In genomic region chr11:8263769-8264410, GRCh38 we compare ENCODE assay signal across 8 cellular contexts. TPM values are rescaled to one million over a fixed set of nuclear protein-coding genes. Genes with fewer than 3 reads are reported as not detected.
DNase-seq lines count a peak whose midpoint lies in the region; ATAC-seq and TF ChIP-seq lines count a peak whose summit lies in the region.

Gene LMO1, minus strand, starts transcription at chr11:8263878. Its CDS starts 516 bp downstream, at chr11:8263362.

- H3K36me3 Mint-ChIP-seq in endodermal cell (ENCODE audit: low read depth) (no peaks in the 10 kb centered on the region), mesothelial cell of epicardium (no peaks in the 10 kb centered on the region)

- CTCF ChIA-PET in AG04449 (lab: Yijun Ruan, JAX), result interaction anchor here (0.7 to 4.4 kb wide), 44 partner anchors 10 to 372 kb away, joined by 3 to 46 read pairs (median 5); no protein-coding TSS in a partner anchor

- H3K9me3 Mint-ChIP-seq in endodermal cell (no peaks in the 10 kb centered on the region), mesothelial cell of epicardium (no peaks in the 10 kb centered on the region)

- peaks cover 97% of the 10 kb centered on the region for H3K27me3 ChIP-seq in endodermal cell (ENCODE audit: control insufficient read depth, insufficient read depth, low read length, poor library complexity, severe bottlenecking)

- peaks cover 3% of the 10 kb centered on the region for H3K4me1 ChIP-seq in endodermal cell (ENCODE audit: control insufficient read depth, insufficient read depth, low read length)

- no peak for DNase-seq in AG04449 (ENCODE audit: low read depth, low spot score)
- DNase-seq in HK-2 (ENCODE audit: unreplicated experiment), result peak; percentile 72
- peak; percentile 95 for DNase-seq in NCI-H82 (lab: John Stamatoyannopoulos, UW)
- peak; percentile 89 for DNase-seq in activated CD8-positive, alpha-beta memory T cell treated with anti-CD3 and anti-CD28 coated beads for 24 hours
- DNase-seq in endodermal cell, result peak; percentile 93
- DNase-seq in mesothelial cell of epicardium (ENCODE audit: low spot score in 2 of 2, unreplicated experiment in 2 of 2), result peak; percentile 73 to 92
- peak; percentile 51 for DNase-seq in stimulated activated CD8-positive, alpha-beta memory T cell treated with anti-CD3 and anti-CD28 coated beads, Interleukin-15, amount 100 ng/mL, for 24 hours (ENCODE audit: low read depth)

- peak within 1 kb of the TSS; percentile 45 for H3K4me3 ChIP-seq in AG04449 (ENCODE audit: low read depth, low read length)
- peak within 1 kb of the TSS; percentile 73 for H3K4me3 ChIP-seq in endodermal cell (ENCODE audit: low read length)

- TF ChIP-seq CTCF in AG04449 (IDR thresholded peaks at IDR 0.05; ENCODE audit: insufficient read depth, low read length, missing control alignments), result peak; percentile 95
- TF ChIP-seq CTCF in endodermal cell (conservative IDR thresholded peaks at IDR 0.05), result peak; percentile 89
- peak; percentile 71 for TF ChIP-seq CTCF in mesothelial cell of epicardium (IDR thresholded peaks at IDR 0.05; ENCODE audit: unreplicated experiment)

- POLR2A ChIA-PET in AG04449 (lab: Yijun Ruan, JAX), result no interaction called here

- peak; percentile 68 for ATAC-seq in GM18868 (IDR thresholded peaks at IDR 0.05; ENCODE audit: unreplicated experiment)

- H3K4me1 Mint-ChIP-seq in endodermal cell (peaks cover 5% of the 10 kb centered on the region), mesothelial cell of epicardium (peaks cover 16% of the 10 kb centered on the region)

- H3K4me3 Mint-ChIP-seq in endodermal cell (peak within 1 kb of the TSS; percentile 55), mesothelial cell of epicardium (peak within 1 kb of the TSS; percentile 69)

- no peaks in the 10 kb centered on the region for H3K36me3 ChIP-seq in endodermal cell (ENCODE audit: control insufficient read depth, insufficient read depth, low read length)

- H3K27me3 Mint-ChIP-seq in endodermal cell (ENCODE audit: insufficient read depth) (peaks cover 90% of the 10 kb centered on the region), mesothelial cell of epicardium (ENCODE audit: low read depth) (peaks cover 88% of the 10 kb centered on the region)

- no peak within 1 kb of the TSS for H3K9ac ChIP-seq in endodermal cell (ENCODE audit: extremely low read depth, low read length, poor library complexity, severe bottlenecking)

- H3K27ac ChIP-seq in endodermal cell (ENCODE audit: low read depth, low read length), result no peak within 1 kb of the TSS

- H3K9me3 ChIP-seq in endodermal cell (ENCODE audit: control insufficient read depth, low read length), result no peaks in the 10 kb centered on the region

- WGBS in endodermal cell (ENCODE audit: insufficient coverage in 1 of 2, insufficient read length in 1 of 2), 2 experiments, result 11 to 12% methylated on average over 20 to 22 of the region's 22 CpGs

- no peak within 1 kb of the TSS for H3K27ac Mint-ChIP-seq in endodermal cell
- H3K27ac Mint-ChIP-seq in mesothelial cell of epicardium, result no peak within 1 kb of the TSS

RNA-seq across cellular contexts. Expression of gene LMO1, which starts in this region (rescaled TPM):
- total RNA-seq in endodermal cell, result under 1 TPM in 1 of 2 donors, not detected in 1; 0.46 TPM
- 2.6 TPM for polyA plus RNA-seq in endodermal cell (2013, experiment 1 of 2)
- 2.6 TPM for polyA plus RNA-seq in endodermal cell (2013, experiment 2 of 2)
- 2.5 to 4.1 TPM (median 3.2 TPM) in 3 replicates for total RNA-seq in mesothelial cell of epicardium
